16 cellular contexts compared by ENCODE assay signal in genomic region chr11:12691473-12691872, GRCh38. TPM values are rescaled to one million over a fixed set of nuclear protein-coding genes. Genes with fewer than 3 reads are reported as not detected.
A peak's percentile ranks its signal among the peaks of the same experiment; 100 is the strongest.
DNase-seq lines count a peak whose midpoint lies in the region; ATAC-seq and TF ChIP-seq lines count a peak whose summit lies in the region.
"Had no signal": no experiment of that assay in that cellular context is flagged by ENCODE, and none has a peak within 500 bp of the region (broad histone marks: within the 10 kb centered on the region; RNA-seq: fewer than 3 reads in every experiment).

No MANE protein-coding gene starts in this region.

- H3K27me3 ChIP-seq in IMR-90 (ENCODE audit: control insufficient read depth, insufficient read depth, low read length) = no peaks in the 10 kb centered on the region
- no peaks in the 10 kb centered on the region for H3K27me3 ChIP-seq in trophoblast cell (ENCODE audit: insufficient read depth, low read length)
- H3K27me3 ChIP-seq: BLaER1, pancreas had no signal

- H2AFZ ChIP-seq in IMR-90 (replicated peaks; ENCODE audit: low read length, poor library complexity) = no peak overlapping the region
- H2AFZ ChIP-seq in trophoblast cell (ENCODE audit: insufficient read depth, low read length, poor library complexity) = no peak overlapping the region

- WGBS in IMR-90 (ENCODE audit: extremely low coverage in 2 of 2, insufficient read length in 1 of 2), 2 experiments = 0% methylated on average over 1 of the region's 4 CpGs; no CpG with 5 or more reads in 1 of the 2 experiments
- no CpG with 5 or more reads among the region's 4 CpGs for WGBS in trophoblast cell (ENCODE audit: extremely low coverage, insufficient coverage, insufficient read length)

- H3K27me3 Mint-ChIP-seq in Calu3 (ENCODE audit: unreplicated experiment) = no peaks in the 10 kb centered on the region

- peaks cover 40% of the 10 kb centered on the region for H3K79me2 ChIP-seq in trophoblast cell (ENCODE audit: control insufficient read depth, insufficient read depth, low read length, poor library complexity)

- peak overlapping the region; percentile 11; the same call in 1 of the 2 replicates for H2AK5ac ChIP-seq in IMR-90 (ENCODE audit: low read depth, low read length)
- H2AK5ac ChIP-seq in trophoblast cell (ENCODE audit: low read length) = no peak overlapping the region

- ATAC-seq in IMR-90 (ENCODE audit: low read depth) (peak; percentile 12), GM18870 (IDR thresholded peaks at IDR 0.05; ENCODE audit: unreplicated experiment) (no peak), HG03571 (IDR thresholded peaks at IDR 0.05; ENCODE audit: unreplicated experiment) (no peak)
- ATAC-seq: pancreas; stimulated activated effector memory CD8-positive, alpha-beta T cell treated with anti-CD3 and anti-CD28 coated beads, Interleukin-12 subunit alpha, Interleukin-12 subunit beta, amount 100 ng/mL, for 72 hours had no signal

- peak overlapping the region; percentile 21; the same call in 1 of the 2 replicates for H2BK120ac ChIP-seq in IMR-90 (ENCODE audit: low read depth, low read length)
- no peak overlapping the region for H2BK120ac ChIP-seq in trophoblast cell (ENCODE audit: insufficient read depth, low read length, poor library complexity)

- no peak overlapping the region for H3K4me3 Mint-ChIP-seq in Calu3 (ENCODE audit: low read depth, unreplicated experiment)
- H3K4me3 Mint-ChIP-seq: activated naive CD4-positive, alpha-beta T cell treated with anti-CD3 and anti-CD28 coated beads for 36 hours; central memory CD8-positive, alpha-beta T cell; stimulated activated effector memory CD8-positive, alpha-beta T cell treated with anti-CD3 and anti-CD28 coated beads, Interleukin-12 subunit alpha, Interleukin-12 subunit beta, amount 100 ng/mL, for 72 hours had no signal

- H3K36me3 ChIP-seq in IMR-90 (ENCODE audit: control insufficient read depth, insufficient read depth, low read length) = no peaks in the 10 kb centered on the region; the same call in 1 of the 2 replicates
- peaks cover 0 to 2% of the 10 kb centered on the region in 2 experiments for H3K36me3 ChIP-seq in trophoblast cell (ENCODE audit: control insufficient read depth in 1 of 2, insufficient read depth in 2 of 2, low read length in 2 of 2)
- H3K36me3 ChIP-seq: BLaER1, pancreas had no signal

- H2BK15ac ChIP-seq in IMR-90 (ENCODE audit: low read depth, low read length) = no peak overlapping the region

- peak overlapping the region; percentile 64; the same call in 1 of the 2 replicates for H3K23ac ChIP-seq in IMR-90 (ENCODE audit: low read depth, low read length)
- no peak overlapping the region for H3K23ac ChIP-seq in trophoblast cell (ENCODE audit: low read length)

- H3K56ac ChIP-seq in IMR-90 (ENCODE audit: extremely low read depth, insufficient read depth, low read length) = no peak overlapping the region

- CTCF ChIA-PET in Calu3 (lab: Charles Lee) = interaction anchor here (0.9 kb wide), 1 partner anchor 55 kb away, joined by 3 read pairs; no protein-coding TSS in a partner anchor
- CTCF ChIA-PET in IMR-90 (lab: Yijun Ruan, JAX) = interaction anchor here (0.6 to 1.7 kb wide), 4 partner anchors 10 to 731 kb away, joined by 3 to 6 read pairs (median 4); no protein-coding TSS in a partner anchor

- POLR2A ChIA-PET in IMR-90 (lab: Charles Lee; ENCODE audit: unreplicated experiment) = no interaction called here

- no peak overlapping the region for H3K4me3 ChIP-seq in IMR-90 (ENCODE audit: insufficient read depth, low read depth, low read length)
- H3K4me3 ChIP-seq in trophoblast cell (ENCODE audit: low read depth, low read length) = no peak overlapping the region
- H3K4me3 ChIP-seq: BLaER1, pancreas had no signal

- H4K12ac ChIP-seq in trophoblast cell (ENCODE audit: low read depth, low read length) = no peak overlapping the region

- H3K9ac ChIP-seq in IMR-90 (ENCODE audit: low read depth, low read length) (no peak overlapping the region), trophoblast cell (ENCODE audit: low read length) (no peak overlapping the region)
- H3K9ac ChIP-seq: BLaER1 had no signal

- TF ChIP-seq POLR2A in IMR-90 (IDR thresholded peaks at IDR 0.05; ENCODE audit: low read depth, low read length) = no peak

- H4K8ac ChIP-seq in IMR-90 (ENCODE audit: low read depth in 2 of 2, low read length in 2 of 2) (peak overlapping the region in 1 of 2 experiments; percentile 1; a peak in 2 of 4 replicates), trophoblast cell (ENCODE audit: low read depth, low read length) (no peak overlapping the region)

- peaks cover 55% of the 10 kb centered on the region for H3K4me1 ChIP-seq in IMR-90 (ENCODE audit: control insufficient read depth, insufficient read depth, low read length)
- H3K4me1 ChIP-seq in trophoblast cell (ENCODE audit: control insufficient read depth in 1 of 2, insufficient read depth in 2 of 2, low read length in 2 of 2) = peaks cover 36 to 66% of the 10 kb centered on the region in 2 experiments

- no peak for DNase-seq in Calu3
- peak; percentile 86 for DNase-seq in IMR-90
- no peak for DNase-seq in epithelial cell of prostate (ENCODE audit: low read depth, low spot score)
- DNase-seq in trophoblast cell = no peak
- no peak for DNase-seq in ureter (ENCODE audit: low spot score)
- no peak for DNase-seq in Kasumi-1 (lab: John Stamatoyannopoulos, UW)
- DNase-seq: activated naive CD4-positive, alpha-beta T cell treated with anti-CD3 and anti-CD28 coated beads for 36 hours; NCI-H1105; NCI-H524 treated with DMSO at 0.1 percent for 48 hours; pancreas; stimulated activated CD4-positive, alpha-beta T cell treated with anti-CD3 and anti-CD28 coated beads, Interleukin-2, amount 100 ng/mL, for 24 hours had no signal

- H3K18ac ChIP-seq in IMR-90 (ENCODE audit: low read depth, low read length) (no peak overlapping the region; the same call in 1 of the 2 replicates), trophoblast cell (ENCODE audit: low read length) (no peak overlapping the region)

- H4K5ac ChIP-seq in IMR-90 (ENCODE audit: low read depth, low read length) = no peak overlapping the region

- H2BK12ac ChIP-seq in trophoblast cell (ENCODE audit: low read length) = no peak overlapping the region

- peaks cover 21% of the 10 kb centered on the region for H3K36me3 Mint-ChIP-seq in Calu3 (ENCODE audit: insufficient read depth, unreplicated experiment)
- H3K36me3 Mint-ChIP-seq: stimulated activated effector memory CD8-positive, alpha-beta T cell treated with anti-CD3 and anti-CD28 coated beads, Interleukin-12 subunit alpha, Interleukin-12 subunit beta, amount 100 ng/mL, for 72 hours had no signal

- H4K20me1 ChIP-seq in IMR-90 (ENCODE audit: insufficient read depth, low read length) = peaks cover 92% of the 10 kb centered on the region
- H4K20me1 ChIP-seq: BLaER1 had no signal

- H2BK20ac ChIP-seq in IMR-90 (ENCODE audit: low read depth, low read length) = peak overlapping the region; percentile 12; the same call in 1 of the 2 replicates

- H2AK9ac ChIP-seq in IMR-90 (replicated peaks; ENCODE audit: low read depth, low read length, poor library complexity) = no peak overlapping the region

- in situ Hi-C loops in IMR-90 (cut with MboI; ENCODE audit: low sequenced_read_pairs) = no loop called here

- H3K9me1 ChIP-seq in IMR-90 (ENCODE audit: insufficient read depth, low read length) = peaks cover 49% of the 10 kb centered on the region

- H3K79me1 ChIP-seq in IMR-90 (ENCODE audit: low read depth in 1 of 2, low read length in 2 of 2) = peaks cover 10 to 84% of the 10 kb centered on the region in 2 experiments; a peak in 3 of 4 replicates
- H3K79me1 ChIP-seq in trophoblast cell (ENCODE audit: low read length) = peaks cover 41% of the 10 kb centered on the region

- H3K9me3 Mint-ChIP-seq in Calu3 (ENCODE audit: low read depth, unreplicated experiment) = no peaks in the 10 kb centered on the region
- H3K9me3 Mint-ChIP-seq: activated naive CD4-positive, alpha-beta T cell treated with anti-CD3 and anti-CD28 coated beads for 36 hours; central memory CD8-positive, alpha-beta T cell; stimulated activated effector memory CD8-positive, alpha-beta T cell treated with anti-CD3 and anti-CD28 coated beads, Interleukin-12 subunit alpha, Interleukin-12 subunit beta, amount 100 ng/mL, for 72 hours had no signal

- H3K27ac Mint-ChIP-seq in Calu3 (ENCODE audit: unreplicated experiment) = peak overlapping the region; percentile 58
- H3K27ac Mint-ChIP-seq: activated naive CD4-positive, alpha-beta T cell treated with anti-CD3 and anti-CD28 coated beads for 36 hours; stimulated activated effector memory CD8-positive, alpha-beta T cell treated with anti-CD3 and anti-CD28 coated beads, Interleukin-12 subunit alpha, Interleukin-12 subunit beta, amount 100 ng/mL, for 72 hours had no signal

- H3K27ac ChIP-seq in IMR-90 (ENCODE audit: insufficient read depth, low read length) = peak overlapping the region; percentile 51
- peak overlapping the region; percentile 99 for H3K27ac ChIP-seq in epithelial cell of prostate
- H3K27ac ChIP-seq in trophoblast cell (ENCODE audit: low read depth, low read length) = peak overlapping the region; percentile 2
- H3K27ac ChIP-seq: BLaER1 had no signal

- peak overlapping the region; percentile 62 for H3K4me2 ChIP-seq in IMR-90 (ENCODE audit: low read depth, low read length)
- H3K4me2 ChIP-seq in trophoblast cell (ENCODE audit: low read length) = no peak overlapping the region
- H3K4me2 ChIP-seq: BLaER1 had no signal

- H3K14ac ChIP-seq in IMR-90 (replicated peaks; ENCODE audit: low read depth, low read length) (peak overlapping the region; percentile 8; the same call in 1 of the 2 replicates), trophoblast cell (ENCODE audit: low read length) (no peak overlapping the region)

- dilution Hi-C loops in IMR-90 (cut with HindIII; ENCODE audit: low sequenced_read_pairs, unreplicated experiment) = loop anchor here (25.0 kb wide), 1 partner anchor 196 kb away; no protein-coding TSS in a partner anchor

- H4K91ac ChIP-seq in IMR-90 (ENCODE audit: insufficient read depth, low read depth, low read length) = no peak overlapping the region
- H4K91ac ChIP-seq in trophoblast cell (ENCODE audit: low read depth, low read length) = no peak overlapping the region

- peaks cover 83% of the 10 kb centered on the region for H3K4me1 Mint-ChIP-seq in Calu3 (ENCODE audit: low read depth, unreplicated experiment)
- H3K4me1 Mint-ChIP-seq: central memory CD8-positive, alpha-beta T cell; stimulated activated effector memory CD8-positive, alpha-beta T cell treated with anti-CD3 and anti-CD28 coated beads, Interleukin-12 subunit alpha, Interleukin-12 subunit beta, amount 100 ng/mL, for 72 hours had no signal

- peak overlapping the region; percentile 87 for H2BK5ac ChIP-seq in IMR-90 (ENCODE audit: low read depth, low read length, poor library complexity, severe bottlenecking)
- no peak overlapping the region for H2BK5ac ChIP-seq in trophoblast cell (ENCODE audit: low read depth, low read length, poor library complexity)

- H3K4ac ChIP-seq in IMR-90 (ENCODE audit: low read depth, low read length) (peak overlapping the region; percentile 57; the same call in 1 of the 2 replicates), trophoblast cell (ENCODE audit: low read depth, low read length) (peak overlapping the region; percentile 42)

- TF ChIP-seq CTCF in Calu3 (IDR thresholded peaks at IDR 0.05; ENCODE audit: unreplicated experiment) (no peak), IMR-90 (conservative IDR thresholded peaks at IDR 0.05; ENCODE audit: low read depth, low read length) (no peak)

- intact Hi-C loops in Calu3 (cut with micrococcal nuclease; ENCODE audit: unreplicated experiment) (loop anchor here (5.0 kb wide), 1 partner anchor 111 kb away; no protein-coding TSS in a partner anchor), IMR-90 (cut with micrococcal nuclease) (loop anchor here (5.0 kb wide), 3 partner anchors 81 to 404 kb away; no protein-coding TSS in a partner anchor)

- H3K9me3 ChIP-seq in IMR-90 (ENCODE audit: control insufficient read depth, insufficient read depth, low read length) (no peaks in the 10 kb centered on the region), trophoblast cell (ENCODE audit: insufficient read depth, low read depth, low read length) (no peaks in the 10 kb centered on the region)
- H3K9me3 ChIP-seq: pancreas had no signal

- no TSS peak for BruUV-seq in Calu3 (replicated peaks; lab: Mats Ljungman, UMichigan)
- BruUV-seq in IMR-90 (replicated peaks; lab: Mats Ljungman, UMichigan) = no TSS peak

- TF ChIP-seq RAD21 in IMR-90 (IDR thresholded peaks at IDR 0.05; ENCODE audit: low read length) = no peak

RNA-seq across cellular contexts. Expression of gene TEAD1, which starts 17.3 kb away (rescaled TPM):
- total RNA-seq in Calu3 (2022) (99.0 and 104 TPM in 2 replicates), IMR-90 (2012; rRNA removed) (69.2 and 95.5 TPM in 2 replicates), ureter (117 TPM)
- 45.4 and 51.8 TPM in 2 replicates for polyA plus RNA-seq in IMR-90 (2012; rRNA removed)
- 15.4 and 16.1 TPM in 2 replicates for polyA plus RNA-seq in IMR-90 (2012; cell fraction: cytosol; rRNA removed)
- 38.7 and 130 TPM in 2 replicates for polyA plus RNA-seq in IMR-90 (2012; cell fraction: nucleus; rRNA removed; ENCODE audit: low replicate concordance)
- 102 and 105 TPM in 2 replicates for polyA plus RNA-seq in trophoblast cell (2013)

Comparison
In these comparisons a context has a peak if more than half of its experiments do, and no peak if none do; other contexts are left out.
1. H3K27ac ChIP-seq: peak in every context shown above with its lines; median percentile 99 in epithelial cell of prostate; 51 in IMR-90; 2 in trophoblast cell.